1 cellular context compared by ENCODE assay signal in genomic region chr3:112376996-112377395, GRCh38.
TF ChIP-seq lines count a peak whose summit lies in the region.

No MANE protein-coding gene starts in this region.

TF ChIP-seq in SK-N-SH, 30 proteins besides CTCF, POLR2A, EP300 and RAD21 (continued from another document):
- TF ChIP-seq PBX3 (IDR thresholded peaks at IDR 0.05) (peak; percentile 21; the same call in 1 of the 2 replicates), RFX5 (IDR thresholded peaks at IDR 0.05; ENCODE audit: low read length) (no peak), RCOR1 (IDR thresholded peaks at IDR 0.05; ENCODE audit: low read length) (no peak), NFIC (IDR thresholded peaks at IDR 0.05; ENCODE audit: borderline replicate concordance) (peak; percentile 25; the same call in 1 of the 2 replicates), FOXJ3 (CRISPR knock-in tag; IDR thresholded peaks at IDR 0.05) (no peak), GABPA (IDR thresholded peaks at IDR 0.05; ENCODE audit: low read depth) (no peak), MXI1 (IDR thresholded peaks at IDR 0.05; ENCODE audit: low read depth, low read length) (no peak), TAF1 (IDR thresholded peaks at IDR 0.05; ENCODE audit: borderline replicate concordance, low read depth, low read length) (no peak), ZBTB33 (IDR thresholded peaks at IDR 0.05; ENCODE audit: borderline replicate concordance, low read depth) (no peak), NRF1 (IDR thresholded peaks at IDR 0.05; ENCODE audit: low read depth, low read length) (no peak), YY1 (IDR thresholded peaks at IDR 0.05; ENCODE audit: low read depth) (no peak), RXRA (IDR thresholded peaks at IDR 0.05; ENCODE audit: borderline replicate concordance, low read depth) (no peak), FOSL2 (IDR thresholded peaks at IDR 0.05; ENCODE audit: borderline replicate concordance, low read depth) (0 out of 2 replicates have a peak, but pooled peaks have one; percentile 9), TEAD4 (IDR thresholded peaks at IDR 0.05; ENCODE audit: borderline replicate concordance, insufficient read depth) (no peak), SIN3A (IDR thresholded peaks at IDR 0.05; ENCODE audit: borderline replicate concordance, low read depth, low read length) (no peak)
